8 cellular contexts compared by ENCODE assay signal in genomic region chr10:92240289-92241157, GRCh38. TPM values are rescaled to one million over a fixed set of nuclear protein-coding genes. Genes with fewer than 3 reads are reported as not detected.
A peak's percentile ranks its signal among the peaks of the same experiment; 100 is the strongest.
DNase-seq lines count a peak whose midpoint lies in the region; ATAC-seq and TF ChIP-seq lines count a peak whose summit lies in the region.

No MANE protein-coding gene starts in this region.

- H3K4me3 ChIP-seq in MM.1S (ENCODE audit: low read length) (peak overlapping the region; percentile 71), iPS DF 6.9 (ENCODE audit: low read length) (peak overlapping the region; percentile 32; the same call in 1 of the 2 replicates)

- peak; percentile 63 for ATAC-seq in GM21825 (IDR thresholded peaks at IDR 0.05; ENCODE audit: unreplicated experiment)
- no peak for ATAC-seq in HG02870 (IDR thresholded peaks at IDR 0.05; ENCODE audit: unreplicated experiment)

- H3K79me2 ChIP-seq in MM.1S (ENCODE audit: low read length), result peaks cover 47% of the 10 kb centered on the region

- peak overlapping the region; percentile 75 for H3K9ac ChIP-seq in MM.1S (ENCODE audit: low read length)

- peak overlapping the region; percentile 90 for H3K4me2 ChIP-seq in MM.1S (ENCODE audit: low read depth, low read length)

- H2AFZ ChIP-seq in MM.1S (ENCODE audit: low read length), result peak overlapping the region; percentile 71

- peak; percentile 90 for DNase-seq in G401 (ENCODE audit: low spot score)
- DNase-seq in MM.1S, result peak; percentile 85
- peak; percentile 95 for DNase-seq in SKM-1 (lab: John Stamatoyannopoulos, UW; ENCODE audit: unreplicated experiment)
- DNase-seq in T47D (ENCODE audit: low read depth in 1 of 2, low spot score in 1 of 2), result peak; percentile 85 to 87
- no peak for DNase-seq in iPS DF 6.9 (ENCODE audit: low read depth, low spot score)
- DNase-seq in renal cortical epithelial cell (ENCODE audit: low read depth), result peak; percentile 69

- peaks cover 18% of the 10 kb centered on the region for H3F3A ChIP-seq in MM.1S (ENCODE audit: insufficient read depth, low read length)

- no peaks in the 10 kb centered on the region for H3K27me3 ChIP-seq in MM.1S (replicated peaks; ENCODE audit: insufficient read depth, low read length)
- H3K27me3 ChIP-seq in iPS DF 6.9 (ENCODE audit: control insufficient read depth, insufficient read depth, low read length), result peaks cover 17% of the 10 kb centered on the region

- H3K4me1 ChIP-seq in MM.1S (ENCODE audit: low read length) (peaks cover 23% of the 10 kb centered on the region), iPS DF 6.9 (ENCODE audit: control insufficient read depth, insufficient read depth, low read length) (no peaks in the 10 kb centered on the region)

- in situ Hi-C loops in G401 (cut with HindIII; ENCODE audit: low sequenced_read_pairs), result no loop called here
- in situ Hi-C loops in T47D (cut with HindIII; ENCODE audit: low pct_unique_long_range_greater_than_20kb, low sequenced_read_pairs), result no loop called here

- TF ChIP-seq CTCF in MM.1S (IDR thresholded peaks at IDR 0.05; ENCODE audit: low read length), result no peak

- H3K9me3 ChIP-seq in MM.1S (replicated peaks; ENCODE audit: insufficient read depth, low read length) (no peaks in the 10 kb centered on the region), iPS DF 6.9 (ENCODE audit: control insufficient read depth, insufficient read depth, low read length) (no peaks in the 10 kb centered on the region)

- no CpG with 5 or more reads among the region's 28 CpGs for WGBS in iPS DF 6.9 (ENCODE audit: insufficient coverage, insufficient read length)

- H3K27ac ChIP-seq in MM.1S (ENCODE audit: low read length) (peak overlapping the region; percentile 80), iPS DF 6.9 (ENCODE audit: low read length) (no peak overlapping the region)

- 0 out of 2 replicates have a peak, but pooled peaks cover 3% of the 10 kb centered on the region for H3K36me3 ChIP-seq in MM.1S (replicated peaks; ENCODE audit: insufficient read depth, low read length)
- no peaks in the 10 kb centered on the region for H3K36me3 ChIP-seq in iPS DF 6.9 (ENCODE audit: control insufficient read depth, insufficient read depth, low read length)

- no peaks in the 10 kb centered on the region for H4K20me1 ChIP-seq in MM.1S (ENCODE audit: insufficient read depth, low read length)

- no peaks in the 10 kb centered on the region for H3K9me2 ChIP-seq in MM.1S (replicated peaks; ENCODE audit: insufficient read depth, low read length)

RNA-seq across cellular contexts. Expression of gene CPEB3, which starts 50.4 kb away (rescaled TPM):
- 1.1 and 2.0 TPM in 2 replicates for total RNA-seq in G401 (2014; rRNA removed; shearing (Covaris generic))
- total RNA-seq in renal cortical epithelial cell, result 0.69 and 1.8 TPM in 2 replicates

RNA-seq across cellular contexts. Expression of gene MARCHF5, which starts 50.4 kb away (rescaled TPM):
- 35.1 and 45.1 TPM in 2 replicates for total RNA-seq in G401 (2014; rRNA removed; shearing (Covaris generic))
- 24.3 and 53.6 TPM in 2 replicates for total RNA-seq in renal cortical epithelial cell
